Comparison of ENCODE assay signal across 30 cellular contexts in the genomic region with DNA sequence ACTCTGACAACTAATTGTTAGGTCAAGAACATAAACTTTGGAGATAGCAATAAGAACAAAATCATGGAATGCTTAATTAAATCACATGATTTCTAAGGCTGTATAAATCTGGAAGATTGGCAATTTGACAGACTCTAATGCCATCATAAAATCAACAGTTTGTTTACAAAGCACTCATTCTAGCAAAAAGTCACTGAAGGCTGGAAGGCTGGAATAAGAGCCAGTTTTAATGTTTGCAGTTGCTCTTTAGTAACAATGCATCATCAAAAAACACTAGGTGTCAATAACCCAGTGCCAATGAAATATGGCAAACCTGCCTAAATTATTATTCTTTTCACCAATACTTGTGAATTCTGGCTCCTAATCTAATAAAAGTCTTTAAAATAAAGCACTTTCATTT.
DNase-seq lines count a peak whose midpoint lies in the region; ATAC-seq and TF ChIP-seq lines count a peak whose summit lies in the region.
"Had no signal": no experiment of that assay in that cellular context is flagged by ENCODE, and none has a peak within 500 bp of the region (broad histone marks: within the 10 kb centered on the region; RNA-seq: fewer than 3 reads in every experiment).

No MANE protein-coding gene starts in this region.

- no peak overlapping the region for H2AFZ ChIP-seq in OCI-LY3 (ENCODE audit: low read depth, low read length)

- peak overlapping the region; percentile 86 for H3K4me2 ChIP-seq in OCI-LY3 (ENCODE audit: low read length)

- peak overlapping the region; percentile 55 for H3K4me3 ChIP-seq in OCI-LY3 (ENCODE audit: low read length)
- no peak overlapping the region for H3K4me3 ChIP-seq in colonic mucosa
- H3K4me3 ChIP-seq: esophagus squamous epithelium, MG63, SJSA1, transverse colon had no signal

- peaks cover 36% of the 10 kb centered on the region for H3K4me1 ChIP-seq in OCI-LY3 (ENCODE audit: low read length)
- H3K4me1 ChIP-seq in colonic mucosa, result no peaks in the 10 kb centered on the region
- H3K4me1 ChIP-seq: esophagus squamous epithelium, SJSA1 had no signal

- H3K4me3 Mint-ChIP-seq in stimulated activated effector memory CD8-positive, alpha-beta T cell treated with anti-CD3 and anti-CD28 coated beads, Interleukin-12 subunit alpha, Interleukin-12 subunit beta, amount 100 ng/mL, for 72 hours, result peak overlapping the region; percentile 0
- H3K4me3 Mint-ChIP-seq: activated naive CD8-positive, alpha-beta T cell treated with anti-CD3 and anti-CD28 coated beads, Interleukin-2, amount 50 U/mL, for 24 hours; B cell; brain; effector memory CD8-positive, alpha-beta T cell; HFFc6; mesothelial cell of epicardium; nephron progenitor cell had no signal

- H3K36me3 ChIP-seq in OCI-LY3 (replicated peaks; ENCODE audit: low read depth, low read length) (no peaks in the 10 kb centered on the region), colonic mucosa (no peaks in the 10 kb centered on the region)
- H3K36me3 ChIP-seq: MG63, SJSA1, transverse colon had no signal

- TF ChIP-seq CTCF in OCI-LY3 (IDR thresholded peaks at IDR 0.05; ENCODE audit: low read depth, low read length) (no peak), colonic mucosa (IDR thresholded peaks at IDR 0.05) (no peak)

- H3K27me3 ChIP-seq in OCI-LY3 (ENCODE audit: low read depth, low read length) (no peaks in the 10 kb centered on the region), colonic mucosa (no peaks in the 10 kb centered on the region)
- H3K27me3 ChIP-seq: esophagus squamous epithelium, MG63, SJSA1, transverse colon had no signal

- DNase-seq in NCI-H1417 (lab: John Stamatoyannopoulos, UW) (peak in 2 of 3 experiments; percentile 4 to 55), NCI-H1417 treated with DMSO at 0.1 percent for 48 hours (lab: John Stamatoyannopoulos, UW) (no peak), NCI-H1092 treated with DMSO at 0.1 percent for 48 hours (lab: John Stamatoyannopoulos, UW) (peak; percentile 52), colonic mucosa (no peak), amygdala (lab: John Stamatoyannopoulos, UW) (no peak)
- DNase-seq in stimulated activated effector memory CD8-positive, alpha-beta T cell treated with anti-CD3 and anti-CD28 coated beads, Interleukin-12 subunit alpha, Interleukin-12 subunit beta, amount 100 ng/mL, for 72 hours (ENCODE audit: low spot score in 2 of 2), result no peak
- DNase-seq: 8988T; activated CD4-positive, alpha-beta T cell treated with anti-CD3 and anti-CD28 coated beads, Interleukin-2, amount 50 U/mL, for 4 hours; activated effector memory CD4-positive, alpha-beta T cell treated with Interleukin-2 at 50 U/mL for 16 hours; activated naive CD8-positive, alpha-beta T cell treated with anti-CD3 and anti-CD28 coated beads, Interleukin-2, amount 50 U/mL, for 24 hours; COR-L47; effector memory CD8-positive, alpha-beta T cell; esophagus squamous epithelium; HFFc6; IMR-90; left colon; MG63; NCI-H1930; nephron progenitor cell; NK-92 treated with Interleukin-12 subunit alpha and Interleukin-12 subunit beta, amount 100 ng/mL, for 24 hours; posterior cingulate gyrus; stimulated activated naive CD8-positive, alpha-beta T cell treated with anti-CD3 and anti-CD28 coated beads, Interleukin-15, Interleukin-2, amounts not matched to agents 100 U/mL and 50 U/mL, for 24 hours; transverse colon had no signal

- no peaks in the 10 kb centered on the region for H3K79me2 ChIP-seq in OCI-LY3 (ENCODE audit: low read length)

- no peaks in the 10 kb centered on the region for H3K36me3 Mint-ChIP-seq in stimulated activated effector memory CD8-positive, alpha-beta T cell treated with anti-CD3 and anti-CD28 coated beads, Interleukin-12 subunit alpha, Interleukin-12 subunit beta, amount 100 ng/mL, for 72 hours

- peaks cover 5% of the 10 kb centered on the region for H4K20me1 ChIP-seq in OCI-LY3 (ENCODE audit: insufficient read depth, low read length)

- ATAC-seq in stimulated activated effector memory CD8-positive, alpha-beta T cell treated with anti-CD3 and anti-CD28 coated beads, Interleukin-12 subunit alpha, Interleukin-12 subunit beta, amount 100 ng/mL, for 72 hours, result no peak
- ATAC-seq in HG03139 (IDR thresholded peaks at IDR 0.05; ENCODE audit: unreplicated experiment), result no peak
- ATAC-seq: effector memory CD8-positive, alpha-beta T cell; left colon had no signal

- H3K9ac ChIP-seq in OCI-LY3 (ENCODE audit: low read length) (peak overlapping the region; percentile 14; the same call in 1 of the 2 replicates), colonic mucosa (ENCODE audit: low read depth in 2 of 2, low read length in 2 of 2) (no peak overlapping the region)

- H3K27ac Mint-ChIP-seq in stimulated activated effector memory CD8-positive, alpha-beta T cell treated with anti-CD3 and anti-CD28 coated beads, Interleukin-12 subunit alpha, Interleukin-12 subunit beta, amount 100 ng/mL, for 72 hours, result no peak overlapping the region
- H3K27ac Mint-ChIP-seq: HFFc6, mesothelial cell of epicardium, nephron progenitor cell had no signal

- intact Hi-C loops in colonic mucosa (cut with DNase I), result no loop called here

- peaks cover 20% of the 10 kb centered on the region for H3K4me1 Mint-ChIP-seq in stimulated activated effector memory CD8-positive, alpha-beta T cell treated with anti-CD3 and anti-CD28 coated beads, Interleukin-12 subunit alpha, Interleukin-12 subunit beta, amount 100 ng/mL, for 72 hours

- no peaks in the 10 kb centered on the region for H3K9me3 Mint-ChIP-seq in stimulated activated effector memory CD8-positive, alpha-beta T cell treated with anti-CD3 and anti-CD28 coated beads, Interleukin-12 subunit alpha, Interleukin-12 subunit beta, amount 100 ng/mL, for 72 hours
- H3K9me3 Mint-ChIP-seq: activated naive CD8-positive, alpha-beta T cell treated with anti-CD3 and anti-CD28 coated beads, Interleukin-2, amount 50 U/mL, for 24 hours; effector memory CD8-positive, alpha-beta T cell; HFFc6; mesothelial cell of epicardium; nephron progenitor cell had no signal

- H3K27ac ChIP-seq in OCI-LY3 (ENCODE audit: low read length), result peak overlapping the region; percentile 21; the same call in 1 of the 2 replicates
- H3K27ac ChIP-seq in colonic mucosa, result no peak overlapping the region
- H3K27ac ChIP-seq: esophagus squamous epithelium, HL-60, SJSA1, transverse colon had no signal

- H3K9me3 ChIP-seq in OCI-LY3 (ENCODE audit: insufficient read depth, low read length) (no peaks in the 10 kb centered on the region), colonic mucosa (no peaks in the 10 kb centered on the region)
- H3K9me3 ChIP-seq: esophagus squamous epithelium, MG63, SJSA1, transverse colon had no signal

Comparison
In these comparisons a context has a peak if more than half of its experiments do, and no peak if none do; other contexts are left out.
1. DNase-seq: peak in NCI-H1417 (2 of 3) and NCI-H1092 treated with DMSO at 0.1 percent for 48 hours (single experiment); none in NCI-H1417 treated with DMSO at 0.1 percent for 48 hours (single experiment), stimulated activated effector memory CD8-positive, alpha-beta T cell treated with anti-CD3 and anti-CD28 coated beads, Interleukin-12 subunit alpha, Interleukin-12 subunit beta, amount 100 ng/mL, for 72 hours (0 of 2), colonic mucosa (single experiment) and amygdala (0 of 56).